Comparison of ENCODE assay signal across 9 cellular contexts in genomic region chrX:51420610-51421009, GRCh38.
DNase-seq lines count a peak whose midpoint lies in the region; TF ChIP-seq lines count a peak whose summit lies in the region.
"Had no signal": no experiment of that assay in that cellular context is flagged by ENCODE, and none has a peak within 500 bp of the region (broad histone marks: within the 10 kb centered on the region; RNA-seq: fewer than 3 reads in every experiment).

No MANE protein-coding gene starts in this region.

- H3K27me3 ChIP-seq in DOHH2 (ENCODE audit: control insufficient read depth, low read length), result no peaks in the 10 kb centered on the region
- H3K27me3 ChIP-seq: SJSA1 had no signal

- H3K4me3 Mint-ChIP-seq in type B pancreatic cell, result no peak overlapping the region

- TF ChIP-seq CTCF in AG09309 (IDR thresholded peaks at IDR 0.05; ENCODE audit: control insufficient read depth, insufficient read depth, low read depth, low read length, missing control alignments) (peak; percentile 75), DOHH2 (IDR thresholded peaks at IDR 0.05; ENCODE audit: low read depth, low read length, poor library complexity, severe bottlenecking) (peak; percentile 61), astrocyte of the cerebellum (IDR thresholded peaks at IDR 0.05; ENCODE audit: low read depth, low read length, missing control alignments) (peak; percentile 73), type B pancreatic cell (conservative IDR thresholded peaks at IDR 0.05) (peak; percentile 82)

- peaks cover 32% of the 10 kb centered on the region for H3K4me1 ChIP-seq in DOHH2 (ENCODE audit: control insufficient read depth, low read length)

- H3F3A ChIP-seq in DOHH2 (ENCODE audit: control insufficient read depth, insufficient read depth), result no peaks in the 10 kb centered on the region

- H3K4me2 ChIP-seq in DOHH2 (ENCODE audit: low read length), result 0 out of 2 replicates have a peak overlapping the region, but pooled peaks have one; percentile 4

- no peaks in the 10 kb centered on the region for H3K9me2 ChIP-seq in DOHH2 (replicated peaks; ENCODE audit: control insufficient read depth, low read length)

- H3K9me3 ChIP-seq in DOHH2 (ENCODE audit: control insufficient read depth, insufficient read depth, low read length), result no peaks in the 10 kb centered on the region
- H3K9me3 ChIP-seq: SJSA1 had no signal

- H3K27ac Mint-ChIP-seq in type B pancreatic cell, result no peak overlapping the region

- no peaks in the 10 kb centered on the region for H3K4me1 Mint-ChIP-seq in type B pancreatic cell (ENCODE audit: unreplicated experiment)

- no peaks in the 10 kb centered on the region for H3K27me3 Mint-ChIP-seq in type B pancreatic cell

- DNase-seq in AG09309 (ENCODE audit: low read depth) (peak; percentile 17), NCI-H1048 (lab: John Stamatoyannopoulos, UW) (peak; percentile 8), astrocyte of the cerebellum (ENCODE audit: low read depth) (peak; percentile 35), kidney glomerular epithelial cell (lab: John Stamatoyannopoulos, UW) (peak; percentile 3), type B pancreatic cell (ENCODE audit: extremely low spot score, unreplicated experiment) (no peak), HK-2 (ENCODE audit: unreplicated experiment) (no peak), COLO668 (lab: John Stamatoyannopoulos, UW; ENCODE audit: unreplicated experiment) (no peak)

- no peaks in the 10 kb centered on the region for H3K36me3 Mint-ChIP-seq in type B pancreatic cell

- H3K27ac ChIP-seq in DOHH2 (ENCODE audit: low read depth, low read length), result no peak overlapping the region
- H3K27ac ChIP-seq: SJSA1 had no signal

- H3K4me3 ChIP-seq in AG09309 (ENCODE audit: control insufficient read depth, low read depth, low read length) (no peak overlapping the region), DOHH2 (ENCODE audit: low read length) (no peak overlapping the region), astrocyte of the cerebellum (ENCODE audit: low read depth, low read length) (no peak overlapping the region)
- H3K4me3 ChIP-seq: SJSA1 had no signal

- no peaks in the 10 kb centered on the region for H4K20me1 ChIP-seq in DOHH2 (ENCODE audit: control insufficient read depth, insufficient read depth, low read depth, low read length)

- no peaks in the 10 kb centered on the region for H3K36me3 ChIP-seq in DOHH2 (ENCODE audit: control insufficient read depth, low read length)
- H3K36me3 ChIP-seq: SJSA1 had no signal

- no peaks in the 10 kb centered on the region for H3K79me2 ChIP-seq in DOHH2 (ENCODE audit: control insufficient read depth, low read length)

- in situ Hi-C loops in astrocyte of the cerebellum (cut with HindIII; ENCODE audit: low sequenced_read_pairs), result no loop called here

- H3K9me3 Mint-ChIP-seq in type B pancreatic cell, result no peaks in the 10 kb centered on the region

Comparison
In these comparisons a context has a peak if more than half of its experiments do, and no peak if none do; other contexts are left out.
1. DNase-seq: peak in AG09309 (single experiment), NCI-H1048 (single experiment), astrocyte of the cerebellum (single experiment) and kidney glomerular epithelial cell (single experiment); none in type B pancreatic cell (single experiment), HK-2 (single experiment) and COLO668 (single experiment).
2. Peak in every context shown above with its lines, with median percentiles within 50 percentile points of each other: CTCF ChIP-seq.